In genomic region chr4:147044241-147044640, GRCh38 we compare ENCODE assay signal across 13 cellular contexts.
DNase-seq lines count a peak whose midpoint lies in the region; ATAC-seq lines count a peak whose summit lies in the region.
"Had no signal": no experiment of that assay in that cellular context is flagged by ENCODE, and none has a peak within 500 bp of the region (broad histone marks: within the 10 kb centered on the region; RNA-seq: fewer than 3 reads in every experiment).

No MANE protein-coding gene starts in this region.

- no peaks in the 10 kb centered on the region for H3K4me1 Mint-ChIP-seq in activated CD4-positive, alpha-beta memory T cell treated with anti-CD3 and anti-CD28 coated beads, Interleukin-2, amount 10 ng/mL, durations not matched to agents 7 days and 5 days
- H3K4me1 Mint-ChIP-seq: H9 had no signal

- no peaks in the 10 kb centered on the region for H3K9me3 Mint-ChIP-seq in activated CD4-positive, alpha-beta memory T cell treated with anti-CD3 and anti-CD28 coated beads, Interleukin-2, amount 10 ng/mL, durations not matched to agents 7 days and 5 days
- H3K9me3 Mint-ChIP-seq: CD4-positive, alpha-beta T cell; GM23338 had no signal

- POLR2A ChIA-PET in activated CD4-positive, alpha-beta memory T cell treated with anti-CD3 and anti-CD28 coated beads, Interleukin-2, amount 10 ng/mL, durations not matched to agents 7 days and 5 days (lab: Charles Lee), result no interaction called here

- H3K4me3 Mint-ChIP-seq in activated CD4-positive, alpha-beta memory T cell treated with anti-CD3 and anti-CD28 coated beads, Interleukin-2, amount 10 ng/mL, durations not matched to agents 7 days and 5 days, result no peak overlapping the region
- H3K4me3 Mint-ChIP-seq: CD4-positive, alpha-beta T cell; GM23338; H9 had no signal

- peaks cover 13% of the 10 kb centered on the region for H3K27me3 Mint-ChIP-seq in activated CD4-positive, alpha-beta memory T cell treated with anti-CD3 and anti-CD28 coated beads, Interleukin-2, amount 10 ng/mL, durations not matched to agents 7 days and 5 days

- no peaks in the 10 kb centered on the region for H3K36me3 Mint-ChIP-seq in activated CD4-positive, alpha-beta memory T cell treated with anti-CD3 and anti-CD28 coated beads, Interleukin-2, amount 10 ng/mL, durations not matched to agents 7 days and 5 days (ENCODE audit: low read depth)

- DNase-seq in NCI-H345 (lab: John Stamatoyannopoulos, UW), result peak; percentile 1
- DNase-seq in NCI-H345 treated with DMSO at 0.1 percent for 48 hours (lab: John Stamatoyannopoulos, UW; ENCODE audit: unreplicated experiment), result no peak
- DNase-seq in G401 (ENCODE audit: low spot score), result peak; percentile 69
- peak; percentile 57 for DNase-seq in cerebellar cortex (ENCODE audit: low spot score)
- no peak for DNase-seq in anterior cingulate cortex (lab: John Stamatoyannopoulos, UW)
- no peak for DNase-seq in activated CD4-positive, alpha-beta memory T cell treated with anti-CD3 and anti-CD28 coated beads, Interleukin-2, amount 10 ng/mL, durations not matched to agents 7 days and 5 days
- DNase-seq: ACHN; CD4-positive, alpha-beta T cell; DMS153; H9 had no signal

- H3K27ac Mint-ChIP-seq in activated CD4-positive, alpha-beta memory T cell treated with anti-CD3 and anti-CD28 coated beads, Interleukin-2, amount 10 ng/mL, durations not matched to agents 7 days and 5 days, result no peak overlapping the region
- H3K27ac Mint-ChIP-seq: CD4-positive, alpha-beta T cell; GM23338; H9 had no signal

- CTCF ChIA-PET in activated CD4-positive, alpha-beta memory T cell treated with anti-CD3 and anti-CD28 coated beads, Interleukin-2, amount 10 ng/mL, durations not matched to agents 7 days and 5 days (lab: Charles Lee), result no interaction called here

- in situ Hi-C loops in G401 (cut with HindIII; ENCODE audit: low sequenced_read_pairs), result no loop called here

- no peak for ATAC-seq in GM21737 (IDR thresholded peaks at IDR 0.05; ENCODE audit: unreplicated experiment)
- ATAC-seq: GM23338, K562 had no signal

Comparison
In these comparisons a context has a peak if more than half of its experiments do, and no peak if none do; other contexts are left out.
1. DNase-seq: peak in NCI-H345 (single experiment), G401 (single experiment) and cerebellar cortex (single experiment); none in NCI-H345 treated with DMSO at 0.1 percent for 48 hours (single experiment), anterior cingulate cortex (0 of 58) and activated CD4-positive, alpha-beta memory T cell treated with anti-CD3 and anti-CD28 coated beads, Interleukin-2, amount 10 ng/mL, durations not matched to agents 7 days and 5 days (single experiment).